Comparison of ENCODE assay signal across 11 cellular contexts in the genomic region with DNA sequence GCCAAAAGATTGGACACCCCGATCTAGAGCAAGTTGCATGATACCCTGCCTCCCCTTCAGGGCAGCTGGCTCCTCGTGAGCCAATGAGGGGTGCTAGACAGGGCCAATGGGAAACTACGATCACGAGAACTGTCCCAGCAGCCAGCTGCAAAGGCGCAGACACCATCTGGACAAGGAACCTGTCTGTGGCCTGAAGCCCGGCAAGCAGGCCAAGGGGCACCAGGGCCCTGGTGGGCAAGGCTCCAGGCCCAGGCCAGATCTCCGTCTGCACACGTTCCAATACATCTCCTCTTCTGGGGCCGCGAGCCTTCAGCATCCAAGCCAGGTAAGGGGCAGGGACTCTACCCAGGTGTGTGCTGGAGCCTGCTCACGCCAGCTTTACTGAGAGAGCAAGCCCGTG. TPM values are rescaled to one million over a fixed set of nuclear protein-coding genes. Genes with fewer than 3 reads are reported as not detected.
A peak's percentile ranks its signal among the peaks of the same experiment; 100 is the strongest.
DNase-seq lines count a peak whose midpoint lies in the region; ATAC-seq and TF ChIP-seq lines count a peak whose summit lies in the region.
"Had no signal": no experiment of that assay in that cellular context is flagged by ENCODE, and none has a peak within 500 bp of the region (broad histone marks: within the 10 kb centered on the region; RNA-seq: fewer than 3 reads in every experiment).

No MANE protein-coding gene starts in this region.

- no peak for TF ChIP-seq CTCF in transverse colon (IDR thresholded peaks at IDR 0.05)

- H3K4me1 ChIP-seq in transverse colon, result peaks cover 21 to 51% (median 29%) of the 10 kb centered on the region in 4 donors

- peaks cover 16% of the 10 kb centered on the region for H3K36me3 Mint-ChIP-seq in activated T-cell treated with anti-CD3 and anti-CD28 coated beads, Interleukin-2, amount 50 U/mL, for 24 hours (ENCODE audit: low read depth)
- H3K36me3 Mint-ChIP-seq in activated T-cell treated with anti-CD3 and anti-CD28 coated beads, Interleukin-2, amount 50 U/mL, for 4 hours (ENCODE audit: insufficient read depth), result peaks cover 8% of the 10 kb centered on the region
- peaks cover 16% of the 10 kb centered on the region for H3K36me3 Mint-ChIP-seq in dendritic cell treated with granulocyte-macrophage colony-stimulating factor and Interleukin-4, amounts not matched to agents 40 ng/mL and 50 ng/mL, for 4 days (ENCODE audit: low read depth)
- no peaks in the 10 kb centered on the region for H3K36me3 Mint-ChIP-seq in natural killer cell treated with Interleukin-12 subunit alpha and Interleukin-12 subunit beta and Interleukin-15 and Interleukin-18, amount 100 ng/mL, for 72 hours

- peak overlapping the region; percentile 50 for H3K27ac Mint-ChIP-seq in activated T-cell treated with anti-CD3 and anti-CD28 coated beads, Interleukin-2, amount 50 U/mL, for 24 hours
- peak overlapping the region; percentile 35 for H3K27ac Mint-ChIP-seq in dendritic cell treated with granulocyte-macrophage colony-stimulating factor and Interleukin-4, amounts not matched to agents 40 ng/mL and 50 ng/mL, for 4 days
- peak overlapping the region; percentile 45 to 65 for H3K27ac Mint-ChIP-seq in natural killer cell treated with Interleukin-12 subunit alpha and Interleukin-12 subunit beta and Interleukin-15 and Interleukin-18, amount 100 ng/mL, for 72 hours

- no peak overlapping the region for H3K4me3 Mint-ChIP-seq in activated T-cell treated with anti-CD3 and anti-CD28 coated beads, Interleukin-2, amount 50 U/mL, for 24 hours
- no peak overlapping the region for H3K4me3 Mint-ChIP-seq in activated T-cell treated with anti-CD3 and anti-CD28 coated beads, Interleukin-2, amount 50 U/mL, for 4 hours
- no peak overlapping the region for H3K4me3 Mint-ChIP-seq in dendritic cell treated with granulocyte-macrophage colony-stimulating factor and Interleukin-4, amounts not matched to agents 40 ng/mL and 50 ng/mL, for 4 days
- H3K4me3 Mint-ChIP-seq in natural killer cell treated with Interleukin-12 subunit alpha and Interleukin-12 subunit beta and Interleukin-15 and Interleukin-18, amount 100 ng/mL, for 72 hours, result no peak overlapping the region

- no peaks in the 10 kb centered on the region for H3K9me3 ChIP-seq in transverse colon

- H3K27me3 Mint-ChIP-seq in activated T-cell treated with anti-CD3 and anti-CD28 coated beads, Interleukin-2, amount 50 U/mL, for 24 hours, result no peaks in the 10 kb centered on the region
- no peaks in the 10 kb centered on the region for H3K27me3 Mint-ChIP-seq in activated T-cell treated with anti-CD3 and anti-CD28 coated beads, Interleukin-2, amount 50 U/mL, for 4 hours (ENCODE audit: low read depth)
- H3K27me3 Mint-ChIP-seq in dendritic cell treated with granulocyte-macrophage colony-stimulating factor and Interleukin-4, amounts not matched to agents 40 ng/mL and 50 ng/mL, for 4 days, result no peaks in the 10 kb centered on the region
- no peaks in the 10 kb centered on the region for H3K27me3 Mint-ChIP-seq in natural killer cell treated with Interleukin-12 subunit alpha and Interleukin-12 subunit beta and Interleukin-15 and Interleukin-18, amount 100 ng/mL, for 72 hours

- no peak for DNase-seq in activated T-cell treated with anti-CD3 and anti-CD28 coated beads, Interleukin-2, amount 50 U/mL, for 24 hours
- no peak for DNase-seq in activated T-cell treated with anti-CD3 and anti-CD28 coated beads, Interleukin-2, amount 50 U/mL, for 4 hours
- no peak for DNase-seq in natural killer cell treated with Interleukin-12 subunit alpha and Interleukin-12 subunit beta and Interleukin-15 and Interleukin-18, amount 100 ng/mL, for 72 hours (ENCODE audit: low spot score)
- DNase-seq in transverse colon (no peak), RKO (ENCODE audit: low spot score) (no peak), NCI-H1694 treated with DMSO at 0.1 percent for 48 hours (lab: John Stamatoyannopoulos, UW) (no peak)
- DNase-seq: GOT3, occipital lobe had no signal

- peaks cover 59% of the 10 kb centered on the region for H3K4me1 Mint-ChIP-seq in activated T-cell treated with anti-CD3 and anti-CD28 coated beads, Interleukin-2, amount 50 U/mL, for 24 hours (ENCODE audit: low read depth)
- H3K4me1 Mint-ChIP-seq in activated T-cell treated with anti-CD3 and anti-CD28 coated beads, Interleukin-2, amount 50 U/mL, for 4 hours (ENCODE audit: low read depth), result peaks cover 54% of the 10 kb centered on the region
- H3K4me1 Mint-ChIP-seq in dendritic cell treated with granulocyte-macrophage colony-stimulating factor and Interleukin-4, amounts not matched to agents 40 ng/mL and 50 ng/mL, for 4 days (ENCODE audit: low read depth), result peaks cover 53% of the 10 kb centered on the region
- H3K4me1 Mint-ChIP-seq in natural killer cell treated with Interleukin-12 subunit alpha and Interleukin-12 subunit beta and Interleukin-15 and Interleukin-18, amount 100 ng/mL, for 72 hours (ENCODE audit: low read depth in 2 of 2), result peaks cover 33 to 36% of the 10 kb centered on the region in 2 donors

- peak overlapping the region; percentile 86 to 91 (median 86) for H3K27ac ChIP-seq in transverse colon

- intact Hi-C loops in dendritic cell treated with granulocyte-macrophage colony-stimulating factor and Interleukin-4, amounts not matched to agents 40 ng/mL and 50 ng/mL, for 4 days (cut with micrococcal nuclease), result no loop called here
- intact Hi-C loops in transverse colon (cut with DNase I; ENCODE audit: low total_unique reads), result no loop called here

- 85% methylated on average over 12 of the region's 12 CpGs; no CpG with 5 or more reads in 1 of the 2 donors for WGBS in transverse colon (ENCODE audit: low coverage in 1 of 2), 2 donors

- H3K9me3 Mint-ChIP-seq in activated T-cell treated with anti-CD3 and anti-CD28 coated beads, Interleukin-2, amount 50 U/mL, for 24 hours, result no peaks in the 10 kb centered on the region
- no peaks in the 10 kb centered on the region for H3K9me3 Mint-ChIP-seq in activated T-cell treated with anti-CD3 and anti-CD28 coated beads, Interleukin-2, amount 50 U/mL, for 4 hours
- H3K9me3 Mint-ChIP-seq in dendritic cell treated with granulocyte-macrophage colony-stimulating factor and Interleukin-4, amounts not matched to agents 40 ng/mL and 50 ng/mL, for 4 days, result no peaks in the 10 kb centered on the region
- no peaks in the 10 kb centered on the region for H3K9me3 Mint-ChIP-seq in natural killer cell treated with Interleukin-12 subunit alpha and Interleukin-12 subunit beta and Interleukin-15 and Interleukin-18, amount 100 ng/mL, for 72 hours

- H3K27me3 ChIP-seq in transverse colon, result no peaks in the 10 kb centered on the region

- in situ Hi-C loops in transverse colon (cut with MboI; ENCODE audit: low pct_ligation_motif_present in 1 of 4, low pct_unique_long_range_greater_than_20kb in 1 of 4, low sequenced_read_pairs in 3 of 4), result no loop called here

- ATAC-seq in activated T-cell treated with anti-CD3 and anti-CD28 coated beads, Interleukin-2, amount 50 U/mL, for 4 hours, result no peak
- ATAC-seq in natural killer cell treated with Interleukin-12 subunit alpha and Interleukin-12 subunit beta and Interleukin-15 and Interleukin-18, amount 100 ng/mL, for 72 hours, result no peak
- no peak for ATAC-seq in HG03565 (IDR thresholded peaks at IDR 0.05; ENCODE audit: unreplicated experiment)

- no peak for TF ChIP-seq POLR2A in transverse colon (IDR thresholded peaks at IDR 0.05)

- no peak for TF ChIP-seq EP300 in transverse colon (IDR thresholded peaks at IDR 0.05; ENCODE audit: low read depth)

- no peaks in the 10 kb centered on the region for H3K36me3 ChIP-seq in transverse colon

- no peak overlapping the region for H3K4me3 ChIP-seq in transverse colon
- H3K4me3 ChIP-seq: SK-N-MC had no signal

RNA-seq across cellular contexts. Expression of gene MED26, which starts 20.2 kb away (rescaled TPM):
- total RNA-seq in activated T-cell treated with anti-CD3 and anti-CD28 coated beads, Interleukin-2, amount 50 U/mL, for 4 hours, result 10 to 100 TPM; 17.4 to 19.5 (median 18.2) TPM
- 10 to 100 TPM; 15.5 to 28.1 TPM for total RNA-seq in natural killer cell treated with Interleukin-12 subunit alpha and Interleukin-12 subunit beta and Interleukin-15 and Interleukin-18, amount 100 ng/mL, for 72 hours
- total RNA-seq in transverse colon, result 10 to 100 TPM in 2 of 4 donors, 1 to 10 TPM in 2; 7.8 to 15.0 (median 9.5) TPM

RNA-seq across cellular contexts. Expression of gene SLC35E1, which starts 35.6 kb away (rescaled TPM):
- 10 to 100 TPM; 48.1 to 48.5 (median 48.1) TPM for total RNA-seq in activated T-cell treated with anti-CD3 and anti-CD28 coated beads, Interleukin-2, amount 50 U/mL, for 4 hours
- 10 to 100 TPM; 52.2 to 71.5 TPM for total RNA-seq in natural killer cell treated with Interleukin-12 subunit alpha and Interleukin-12 subunit beta and Interleukin-15 and Interleukin-18, amount 100 ng/mL, for 72 hours
- 10 to 100 TPM; 31.0 to 56.1 (median 42.8) TPM for total RNA-seq in transverse colon

RNA-seq across cellular contexts. Expression of gene SMIM7, which starts 52.1 kb away (rescaled TPM):
- 10 to 100 TPM; 55.3 to 60.2 (median 60.2) TPM for total RNA-seq in activated T-cell treated with anti-CD3 and anti-CD28 coated beads, Interleukin-2, amount 50 U/mL, for 4 hours
- total RNA-seq in natural killer cell treated with Interleukin-12 subunit alpha and Interleukin-12 subunit beta and Interleukin-15 and Interleukin-18, amount 100 ng/mL, for 72 hours, result 10 to 100 TPM; 53.8 to 75.5 TPM
- 1,000 to 10,000 TPM in 1 of 4 donors, 100 to 1,000 TPM in 1, 10 to 100 TPM in 2; 28.8 to 1,114 (median 108) TPM for total RNA-seq in transverse colon

RNA-seq across cellular contexts. Expression of gene TMEM38A, which starts 53.1 kb away (rescaled TPM):
- under 1 TPM; 0.27 to 0.89 (median 0.45) TPM for total RNA-seq in activated T-cell treated with anti-CD3 and anti-CD28 coated beads, Interleukin-2, amount 50 U/mL, for 4 hours
- total RNA-seq in natural killer cell treated with Interleukin-12 subunit alpha and Interleukin-12 subunit beta and Interleukin-15 and Interleukin-18, amount 100 ng/mL, for 72 hours, result under 1 TPM in 1 of 2 donors, not detected in 1; 0.31 TPM
- 1 to 10 TPM in 3 of 4 donors, under 1 TPM in 1; 0.40 to 9.7 (median 5.1) TPM for total RNA-seq in transverse colon
